16 cellular contexts compared by ENCODE assay signal in the genomic region with DNA sequence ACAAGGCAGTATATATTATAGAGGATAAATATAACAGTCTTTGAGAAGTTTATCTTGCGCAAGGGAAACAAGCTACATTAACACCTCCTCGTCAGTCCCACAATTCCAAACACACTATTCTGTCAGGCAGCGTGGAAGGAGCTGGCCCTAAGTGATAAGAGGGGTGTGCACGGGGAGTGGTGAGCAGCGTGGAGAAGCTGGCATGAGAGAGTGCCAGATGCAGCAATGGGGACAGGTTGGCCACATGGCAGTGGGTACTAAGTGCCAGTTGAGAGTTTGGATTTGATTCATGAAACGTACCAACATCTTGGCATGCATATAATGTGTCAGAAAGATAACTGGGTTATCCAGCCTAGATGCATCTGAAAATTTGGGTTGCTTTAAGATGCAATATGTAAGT.
A peak's percentile ranks its signal among the peaks of the same experiment; 100 is the strongest.
DNase-seq lines count a peak whose midpoint lies in the region; TF ChIP-seq lines count a peak whose summit lies in the region.
"Had no signal": no experiment of that assay in that cellular context is flagged by ENCODE, and none has a peak within 500 bp of the region (broad histone marks: within the 10 kb centered on the region; RNA-seq: fewer than 3 reads in every experiment).

No MANE protein-coding gene starts in this region.

- CTCF ChIA-PET in HEK293T (lab: Yijun Ruan, JAX): no interaction called here

- in situ Hi-C loops in G401 (cut with HindIII; ENCODE audit: low sequenced_read_pairs): no loop called here

- POLR2A ChIA-PET in HEK293T (lab: Yijun Ruan, JAX): no interaction called here

- DNase-seq in G401 (ENCODE audit: low spot score) (peak; percentile 94), HUDEP-2 (lab: John Stamatoyannopoulos, UW; ENCODE audit: unreplicated experiment in 76 of 76) (peak in 60 of 76 experiments; percentile 1 to 82 (median 45)), cerebellar nuclear complex (lab: John Stamatoyannopoulos, UW) (peak; percentile 32 to 81), occipital lobe (lab: John Stamatoyannopoulos, UW) (peak; percentile 9), kidney glomerular epithelial cell (lab: John Stamatoyannopoulos, UW) (no peak), HEK293T (ENCODE audit: extremely low spot score) (no peak), AG08396 (ENCODE audit: low spot score) (no peak)
- DNase-seq: ACHN; AML-193; Caco-2; CD4-positive, alpha-beta T cell; DMS153; DMS79; GF-D8; GOT3; H7 had no signal

TF ChIP-seq in HEK293T, 16 proteins besides CTCF, POLR2A, EP300 and RAD21:
- TF ChIP-seq L3MBTL2 (conservative IDR thresholded peaks at IDR 0.05): no peak
- no peak for TF ChIP-seq NFRKB (IDR thresholded peaks at IDR 0.05)
- no peak for TF ChIP-seq SP1 (IDR thresholded peaks at IDR 0.05)
- no peak for TF ChIP-seq BHLHE40 (IDR thresholded peaks at IDR 0.05; ENCODE audit: borderline replicate concordance)
- TF ChIP-seq FOXM1 (IDR thresholded peaks at IDR 0.05; ENCODE audit: borderline replicate concordance): no peak
- TF ChIP-seq HDGF (IDR thresholded peaks at IDR 0.05; ENCODE audit: borderline replicate concordance): no peak
- TF ChIP-seq ELF4 (IDR thresholded peaks at IDR 0.05): no peak
- no peak for TF ChIP-seq FOXK2 (IDR thresholded peaks at IDR 0.05)
TF ChIP-seq in HEK293T: peak in this region for 0.

Comparison
In these comparisons a context has a peak if more than half of its experiments do, and no peak if none do; other contexts are left out.
1. DNase-seq: peak in G401 (single experiment), HUDEP-2 (60 of 76), cerebellar nuclear complex (2 of 2) and occipital lobe (single experiment); none in kidney glomerular epithelial cell (single experiment), HEK293T (single experiment) and AG08396 (single experiment).